Comparison of ENCODE assay signal across 19 cellular contexts in the genomic region with DNA sequence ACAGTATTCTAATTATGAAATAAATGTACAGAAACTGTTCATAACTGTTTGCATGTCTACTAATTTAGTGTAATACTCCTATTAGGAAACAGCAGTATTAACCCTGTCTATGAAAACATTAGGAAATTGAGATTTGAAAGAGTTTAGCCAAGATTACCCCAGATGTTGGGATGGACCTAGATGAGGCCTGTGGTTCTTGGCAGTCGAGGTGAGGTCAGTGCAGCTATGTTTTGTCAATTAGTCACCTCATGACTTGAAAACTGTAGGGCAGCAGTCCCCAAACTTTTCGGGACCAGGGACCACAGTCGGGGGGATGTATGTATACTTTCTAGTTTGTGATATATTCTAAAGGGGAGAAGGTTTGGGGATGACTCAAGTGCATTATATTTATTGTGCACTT. TPM values are rescaled to one million over a fixed set of nuclear protein-coding genes. Genes with fewer than 3 reads are reported as not detected.
DNase-seq lines count a peak whose midpoint lies in the region; ATAC-seq and TF ChIP-seq lines count a peak whose summit lies in the region.
"Had no signal": no experiment of that assay in that cellular context is flagged by ENCODE, and none has a peak within 500 bp of the region (broad histone marks: within the 10 kb centered on the region; RNA-seq: fewer than 3 reads in every experiment).

No MANE protein-coding gene starts in this region.

- H3K9me3 Mint-ChIP-seq in CD4-positive, alpha-beta T cell, result no peaks in the 10 kb centered on the region
- no peaks in the 10 kb centered on the region for H3K9me3 Mint-ChIP-seq in activated CD8-positive, alpha-beta T cell treated with anti-CD3 and anti-CD28 coated beads for 36 hours

- no peak overlapping the region for H3K27ac ChIP-seq in CD4-positive, alpha-beta T cell (ENCODE audit: low read depth, low read length)
- H3K27ac ChIP-seq in GM23248 (no peak overlapping the region), thyroid gland (no peak overlapping the region)
- H3K27ac ChIP-seq: adrenal gland, ovary had no signal

- no peak overlapping the region for H3K4me3 ChIP-seq in GM23248
- H3K4me3 ChIP-seq in BE2C (ENCODE audit: low read depth, low read length), result no peak overlapping the region
- H3K4me3 ChIP-seq in thyroid gland (replicated peaks in 1 of 3), result no peak overlapping the region
- H3K4me3 ChIP-seq: adrenal gland, mucosa of descending colon, ovary had no signal

- POLR2A ChIA-PET in CD4-positive, alpha-beta T cell (lab: Charles Lee), result interaction anchor here (1.0 kb wide), 1 partner anchor 22 kb away, joined by 3 read pairs; no protein-coding TSS in a partner anchor
- POLR2A ChIA-PET in activated CD8-positive, alpha-beta T cell treated with anti-CD3 and anti-CD28 coated beads for 36 hours (lab: Charles Lee), result interaction anchor here (0.8 to 3.0 kb wide), 2 partner anchors 9 to 64 kb away, joined by 5 to 10 read pairs; partner anchors contain the start of gene ERAP2

- 0 out of 2 replicates have a peak, but pooled peaks cover 10% of the 10 kb centered on the region for H4K20me1 ChIP-seq in GM23248 (ENCODE audit: insufficient read depth)

- H3K4me2 ChIP-seq in GM23248 (ENCODE audit: unreplicated experiment), result no peak overlapping the region

- H3F3A ChIP-seq in GM23248 (ENCODE audit: insufficient read depth), result peaks cover 38% of the 10 kb centered on the region

- H3K4me1 Mint-ChIP-seq in CD4-positive, alpha-beta T cell (ENCODE audit: low read depth), result peaks cover 75% of the 10 kb centered on the region
- peaks cover 64% of the 10 kb centered on the region for H3K4me1 Mint-ChIP-seq in activated CD8-positive, alpha-beta T cell treated with anti-CD3 and anti-CD28 coated beads for 36 hours (ENCODE audit: low read depth)

- H3K4me1 ChIP-seq in GM23248 (ENCODE audit: insufficient read depth) (peaks cover 43% of the 10 kb centered on the region), BE2C (peaks cover 3% of the 10 kb centered on the region; the same call in 1 of the 2 replicates), thyroid gland (peaks cover 0 to 4% of the 10 kb centered on the region in 2 donors)

- H3K9ac ChIP-seq in GM23248, result no peak overlapping the region

- H3K27me3 Mint-ChIP-seq in CD4-positive, alpha-beta T cell, result no peaks in the 10 kb centered on the region
- H3K27me3 Mint-ChIP-seq in activated CD8-positive, alpha-beta T cell treated with anti-CD3 and anti-CD28 coated beads for 36 hours, result no peaks in the 10 kb centered on the region
- H3K27me3 Mint-ChIP-seq: activated CD4-positive, alpha-beta T cell treated with anti-CD3 and anti-CD28 coated beads for 36 hours had no signal

- DNase-seq in CD4-positive, alpha-beta T cell, result no peak
- DNase-seq in GM23248 (peak; percentile 53), glomerular visceral epithelial cell (ENCODE audit: extremely low spot score) (peak; percentile 35), BE2C (no peak), thyroid gland (no peak)
- no peak for DNase-seq in activated CD8-positive, alpha-beta T cell treated with anti-CD3 and anti-CD28 coated beads for 36 hours
- DNase-seq: activated CD4-positive, alpha-beta T cell treated with anti-CD3 and anti-CD28 coated beads for 36 hours; activated T-cell treated with anti-CD3 and anti-CD28 coated beads for 4 hours; adrenal gland; foreskin melanocyte; KG1; mucosa of descending colon; NCI-H1417; ovary; SIG-M5; stimulated activated CD4-positive, alpha-beta T cell treated with anti-CD3 and anti-CD28 coated beads, Interleukin-4, amount 100 ng/mL, for 1 hour had no signal

- intact Hi-C loops in CD4-positive, alpha-beta T cell (cut with DNase I, micrococcal nuclease), result loop anchor here in 1 of 2 experiments (5.0 kb wide), 1 partner anchor 42 kb away; no protein-coding TSS in a partner anchor
- intact Hi-C loops in activated CD8-positive, alpha-beta T cell treated with anti-CD3 and anti-CD28 coated beads for 36 hours (cut with micrococcal nuclease), result no loop called here
- intact Hi-C loops in thyroid gland (cut with DNase I), result no loop called here

- CTCF ChIA-PET in CD4-positive, alpha-beta T cell (lab: Charles Lee), result interaction anchor here (0.7 to 1.3 kb wide), 4 partner anchors 17 to 72 kb away, joined by 3 to 6 read pairs (median 3); no protein-coding TSS in a partner anchor
- CTCF ChIA-PET in activated CD8-positive, alpha-beta T cell treated with anti-CD3 and anti-CD28 coated beads for 36 hours (lab: Charles Lee), result interaction anchor here (1.1 to 5.8 kb wide), 4 partner anchors 9 to 208 kb away, joined by 3 to 30 read pairs (median 4); no protein-coding TSS in a partner anchor

- peaks cover 77% of the 10 kb centered on the region for H3K79me2 ChIP-seq in GM23248 (ENCODE audit: insufficient read depth)

- peak overlapping the region; percentile 67 for H3K27ac Mint-ChIP-seq in CD4-positive, alpha-beta T cell
- peak overlapping the region; percentile 73 for H3K27ac Mint-ChIP-seq in activated CD8-positive, alpha-beta T cell treated with anti-CD3 and anti-CD28 coated beads for 36 hours
- H3K27ac Mint-ChIP-seq: activated CD4-positive, alpha-beta T cell treated with anti-CD3 and anti-CD28 coated beads for 36 hours; endodermal cell had no signal

- H3K9me3 ChIP-seq in CD4-positive, alpha-beta T cell (ENCODE audit: control insufficient read depth, low read length), result no peaks in the 10 kb centered on the region
- H3K9me3 ChIP-seq in GM23248 (ENCODE audit: low read depth), result no peaks in the 10 kb centered on the region
- no peaks in the 10 kb centered on the region; the same call in 1 of the 2 replicates for H3K9me3 ChIP-seq in BE2C
- H3K9me3 ChIP-seq in thyroid gland, result no peaks in the 10 kb centered on the region
- H3K9me3 ChIP-seq: adrenal gland, mucosa of descending colon, ovary had no signal

- H2AFZ ChIP-seq in GM23248, result no peak overlapping the region

- ATAC-seq in CD4-positive, alpha-beta T cell (ENCODE audit: poor library complexity), result no peak
- ATAC-seq in activated CD8-positive, alpha-beta T cell treated with anti-CD3 and anti-CD28 coated beads for 36 hours, result no peak
- ATAC-seq in GM21423 (IDR thresholded peaks at IDR 0.05; ENCODE audit: unreplicated experiment), result no peak
- ATAC-seq in GM21825 (IDR thresholded peaks at IDR 0.05; ENCODE audit: unreplicated experiment), result no peak
- ATAC-seq: activated CD4-positive, alpha-beta T cell treated with anti-CD3 and anti-CD28 coated beads for 36 hours; mucosa of descending colon had no signal

- H3K36me3 Mint-ChIP-seq in CD4-positive, alpha-beta T cell (ENCODE audit: low read depth), result peaks cover 49% of the 10 kb centered on the region
- peaks cover 38% of the 10 kb centered on the region for H3K36me3 Mint-ChIP-seq in activated CD8-positive, alpha-beta T cell treated with anti-CD3 and anti-CD28 coated beads for 36 hours (ENCODE audit: low read depth)

- in situ Hi-C loops in GM23248 (cut with MboI), result no loop called here

- no peak for TF ChIP-seq CTCF in CD4-positive, alpha-beta T cell (IDR thresholded peaks at IDR 0.05)
- no peak for TF ChIP-seq CTCF in activated CD8-positive, alpha-beta T cell treated with anti-CD3 and anti-CD28 coated beads for 36 hours (IDR thresholded peaks at IDR 0.05)
- TF ChIP-seq CTCF in BE2C (IDR thresholded peaks at IDR 0.05; ENCODE audit: low read depth, low read length) (no peak), thyroid gland (IDR thresholded peaks at IDR 0.05) (no peak)

- WGBS in GM23248 (ENCODE audit: low coverage in 1 of 2, low lambda C conversion rate in 2 of 2, missing lambda C conversion rate in 2 of 2), 2 experiments, result 71 to 75% methylated on average over 3 of the region's 3 CpGs
- 87 to 88% methylated on average over 3 of the region's 3 CpGs for WGBS in thyroid gland, 2 donors

- no peaks in the 10 kb centered on the region for H3K36me3 ChIP-seq in GM23248 (ENCODE audit: low read depth)
- H3K36me3 ChIP-seq in BE2C, result no peaks in the 10 kb centered on the region
- no peaks in the 10 kb centered on the region for H3K36me3 ChIP-seq in thyroid gland
- H3K36me3 ChIP-seq: adrenal gland, ovary had no signal

- H3K4me3 Mint-ChIP-seq in CD4-positive, alpha-beta T cell, result peak overlapping the region; percentile 78
- peak overlapping the region; percentile 21 for H3K4me3 Mint-ChIP-seq in activated CD8-positive, alpha-beta T cell treated with anti-CD3 and anti-CD28 coated beads for 36 hours
- H3K4me3 Mint-ChIP-seq: activated CD4-positive, alpha-beta T cell treated with anti-CD3 and anti-CD28 coated beads for 36 hours; endodermal cell had no signal

- no peak for TF ChIP-seq POLR2A in thyroid gland (IDR thresholded peaks at IDR 0.05)

- no peaks in the 10 kb centered on the region for H3K27me3 ChIP-seq in CD4-positive, alpha-beta T cell (ENCODE audit: control insufficient read depth, insufficient read depth, low read length)
- H3K27me3 ChIP-seq in GM23248 (replicated peaks; ENCODE audit: insufficient read depth) (no peaks in the 10 kb centered on the region), BE2C (no peaks in the 10 kb centered on the region), thyroid gland (no peaks in the 10 kb centered on the region)
- H3K27me3 ChIP-seq: adrenal gland, ovary had no signal

- no peaks in the 10 kb centered on the region for H3K9me2 ChIP-seq in GM23248 (ENCODE audit: insufficient read depth)

RNA-seq across cellular contexts. Expression of gene LNPEP, which starts 4.7 kb away (rescaled TPM):
- 10 to 100 TPM; 52.0 to 52.7 TPM for total RNA-seq in CD4-positive, alpha-beta T cell
- total RNA-seq in GM23248 (2014; rRNA removed; shearing (Covaris generic)), result 20.1 and 30.1 TPM in 2 replicates
- polyA plus RNA-seq in GM23248 (2016; fragmentation: Nextera tagmentation; extraction: Ambion mirVana), result 6.8 and 7.3 TPM in 2 replicates
- 10 to 100 TPM; 51.2 to 53.7 TPM for total RNA-seq in activated CD8-positive, alpha-beta T cell treated with anti-CD3 and anti-CD28 coated beads for 36 hours
- polyA plus RNA-seq in BE2C (2012; ENCODE audit: insufficient read depth, insufficient read length, low read depth), result 4.8 TPM
- 10 to 100 TPM; 35.0 to 59.9 (median 45.2) TPM for total RNA-seq in thyroid gland

Comparison
In these comparisons a context has a peak if more than half of its experiments do, and no peak if none do; other contexts are left out.
1. DNase-seq: peak in GM23248 (single experiment) and glomerular visceral epithelial cell (single experiment); none in CD4-positive, alpha-beta T cell (0 of 10), activated CD8-positive, alpha-beta T cell treated with anti-CD3 and anti-CD28 coated beads for 36 hours (single experiment), BE2C (single experiment) and thyroid gland (0 of 2).